In genomic region chr11:33829430-33830141, GRCh38 we compare ENCODE assay signal across 9 cellular contexts. TPM values are rescaled to one million over a fixed set of nuclear protein-coding genes. Genes with fewer than 3 reads are reported as not detected.
DNase-seq lines count a peak whose midpoint lies in the region; ATAC-seq and TF ChIP-seq lines count a peak whose summit lies in the region.
"Had no signal": no experiment of that assay in that cellular context is flagged by ENCODE, and none has a peak within 500 bp of the region (broad histone marks: within the 10 kb centered on the region; RNA-seq: fewer than 3 reads in every experiment).

No MANE protein-coding gene starts in this region.

- peak; percentile 67 for ATAC-seq in GM18909 (IDR thresholded peaks at IDR 0.05; ENCODE audit: poor library complexity, unreplicated experiment)
- peak; percentile 97 for ATAC-seq in SK-N-SH treated with all-trans-retinoic acid at 6 μM for 48 hours
- no peak for ATAC-seq in HG03025 (IDR thresholded peaks at IDR 0.05; ENCODE audit: low FRiP score, unreplicated experiment)

- peak; percentile 80 for DNase-seq in Ammon's horn (ENCODE audit: low spot score)
- peak; percentile 49 for DNase-seq in amniotic stem cell (lab: John Stamatoyannopoulos, UW)
- DNase-seq in right atrium auricular region (ENCODE audit: low spot score) = peak; percentile 69
- peak; percentile 27 for DNase-seq in progenitor cell of endocrine pancreas (ENCODE audit: low spot score, unreplicated experiment)

- peak; percentile 84 for TF ChIP-seq RAD21 in Ishikawa (IDR thresholded peaks at IDR 0.05; ENCODE audit: low read depth)

- no peaks in the 10 kb centered on the region for H3K9me3 Mint-ChIP-seq in progenitor cell of endocrine pancreas (ENCODE audit: low read depth)

- TF ChIP-seq EP300 in Ishikawa (IDR thresholded peaks at IDR 0.05; ENCODE audit: borderline replicate concordance) = no peak

- peak; percentile 73 to 81 for TF ChIP-seq CTCF in right atrium auricular region (IDR thresholded peaks at IDR 0.05)
- TF ChIP-seq CTCF in progenitor cell of endocrine pancreas (IDR thresholded peaks at IDR 0.05; ENCODE audit: unreplicated experiment) = peak; percentile 80

- H3K4me1 ChIP-seq in right atrium auricular region = peaks cover 0 to 10% of the 10 kb centered on the region in 2 donors

- H3K27me3 ChIP-seq in right atrium auricular region = peaks cover 0 to 7% of the 10 kb centered on the region in 2 donors

- no peak overlapping the region for H3K27ac ChIP-seq in right atrium auricular region
- H3K27ac ChIP-seq: SK-N-MC had no signal

- no peaks in the 10 kb centered on the region for H3K36me3 Mint-ChIP-seq in progenitor cell of endocrine pancreas (ENCODE audit: insufficient read depth)

- no peaks in the 10 kb centered on the region for H3K9me3 ChIP-seq in right atrium auricular region

- H3K36me3 ChIP-seq in right atrium auricular region = no peaks in the 10 kb centered on the region

- peak overlapping the region; percentile 72 for H3K4me3 Mint-ChIP-seq in progenitor cell of endocrine pancreas (ENCODE audit: low read depth)

- peak overlapping the region; percentile 31 to 57 for H3K4me3 ChIP-seq in right atrium auricular region
- H3K4me3 ChIP-seq: SK-N-MC had no signal

- peaks cover 2% of the 10 kb centered on the region for H3K4me1 Mint-ChIP-seq in progenitor cell of endocrine pancreas (ENCODE audit: low read depth)

- no peak overlapping the region for H3K27ac Mint-ChIP-seq in progenitor cell of endocrine pancreas

- H3K27me3 Mint-ChIP-seq in progenitor cell of endocrine pancreas = peaks cover 68% of the 10 kb centered on the region

TF ChIP-seq in Ishikawa, 13 proteins besides CTCF, POLR2A, EP300 and RAD21:
- TF ChIP-seq MAX (IDR thresholded peaks at IDR 0.05) (no peak), EGR1 (IDR thresholded peaks at IDR 0.05) (no peak), USF1 (IDR thresholded peaks at IDR 0.05) (no peak), CREB1 (IDR thresholded peaks at IDR 0.05; ENCODE audit: low read depth) (no peak), YY1 (IDR thresholded peaks at IDR 0.05; ENCODE audit: low read depth) (no peak), TCF12 (IDR thresholded peaks at IDR 0.05; ENCODE audit: low read depth) (no peak)

TF ChIP-seq in SK-N-SH treated with all-trans-retinoic acid at 6 μM for 48 hours, 23 proteins besides CTCF, POLR2A, EP300 and RAD21:
- TF ChIP-seq ZC3H10 (CRISPR knock-in tag; IDR thresholded peaks at IDR 0.05) (no peak), CREB5 (CRISPR knock-in tag; IDR thresholded peaks at IDR 0.05; ENCODE audit: low read depth) (no peak), CSDC2 (CRISPR knock-in tag; IDR thresholded peaks at IDR 0.05) (no peak), ISL1 (CRISPR knock-in tag; IDR thresholded peaks at IDR 0.05) (no peak), ZFP3 (CRISPR knock-in tag; IDR thresholded peaks at IDR 0.05) (no peak), ZFP30 (CRISPR knock-in tag; IDR thresholded peaks at IDR 0.05) (no peak), SNAI2 (CRISPR knock-in tag; IDR thresholded peaks at IDR 0.05) (no peak), CSRNP3 (CRISPR knock-in tag; IDR thresholded peaks at IDR 0.05) (no peak), ZNF565 (CRISPR knock-in tag; conservative IDR thresholded peaks at IDR 0.05; ENCODE audit: low read depth) (no peak), ZNF8 (CRISPR knock-in tag; IDR thresholded peaks at IDR 0.05) (no peak)
- TF ChIP-seq, protein P1, sequence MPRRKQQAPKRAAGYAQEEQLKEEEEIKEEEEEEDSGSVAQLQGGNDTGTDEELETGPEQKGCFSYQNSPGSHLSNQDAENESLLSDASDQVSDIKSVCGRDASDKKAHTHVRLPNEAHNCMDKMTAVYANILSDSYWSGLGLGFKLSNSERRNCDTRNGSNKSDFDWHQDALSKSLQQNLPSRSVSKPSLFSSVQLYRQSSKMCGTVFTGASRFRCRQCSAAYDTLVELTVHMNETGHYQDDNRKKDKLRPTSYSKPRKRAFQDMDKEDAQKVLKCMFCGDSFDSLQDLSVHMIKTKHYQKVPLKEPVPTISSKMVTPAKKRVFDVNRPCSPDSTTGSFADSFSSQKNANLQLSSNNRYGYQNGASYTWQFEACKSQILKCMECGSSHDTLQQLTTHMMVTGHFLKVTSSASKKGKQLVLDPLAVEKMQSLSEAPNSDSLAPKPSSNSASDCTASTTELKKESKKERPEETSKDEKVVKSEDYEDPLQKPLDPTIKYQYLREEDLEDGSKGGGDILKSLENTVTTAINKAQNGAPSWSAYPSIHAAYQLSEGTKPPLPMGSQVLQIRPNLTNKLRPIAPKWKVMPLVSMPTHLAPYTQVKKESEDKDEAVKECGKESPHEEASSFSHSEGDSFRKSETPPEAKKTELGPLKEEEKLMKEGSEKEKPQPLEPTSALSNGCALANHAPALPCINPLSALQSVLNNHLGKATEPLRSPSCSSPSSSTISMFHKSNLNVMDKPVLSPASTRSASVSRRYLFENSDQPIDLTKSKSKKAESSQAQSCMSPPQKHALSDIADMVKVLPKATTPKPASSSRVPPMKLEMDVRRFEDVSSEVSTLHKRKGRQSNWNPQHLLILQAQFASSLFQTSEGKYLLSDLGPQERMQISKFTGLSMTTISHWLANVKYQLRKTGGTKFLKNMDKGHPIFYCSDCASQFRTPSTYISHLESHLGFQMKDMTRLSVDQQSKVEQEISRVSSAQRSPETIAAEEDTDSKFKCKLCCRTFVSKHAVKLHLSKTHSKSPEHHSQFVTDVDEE (CRISPR knock-in tag; IDR thresholded peaks at IDR 0.05) = no peak

RNA-seq across cellular contexts. Expression of gene FBXO3, which starts 55.3 kb away (rescaled TPM):
- 10 to 100 TPM; 30.7 to 47.9 TPM for total RNA-seq in right atrium auricular region
- total RNA-seq in progenitor cell of endocrine pancreas = 31.9 and 37.2 TPM in 2 replicates

Comparison
In these comparisons a context has a peak if more than half of its experiments do, and no peak if none do; other contexts are left out.
1. DNase-seq: peak in every context shown above with its lines; median percentile 80 in Ammon's horn; 69 in right atrium auricular region; 49 in amniotic stem cell; 27 in progenitor cell of endocrine pancreas.